9 cellular contexts compared by ENCODE assay signal in the genomic region with DNA sequence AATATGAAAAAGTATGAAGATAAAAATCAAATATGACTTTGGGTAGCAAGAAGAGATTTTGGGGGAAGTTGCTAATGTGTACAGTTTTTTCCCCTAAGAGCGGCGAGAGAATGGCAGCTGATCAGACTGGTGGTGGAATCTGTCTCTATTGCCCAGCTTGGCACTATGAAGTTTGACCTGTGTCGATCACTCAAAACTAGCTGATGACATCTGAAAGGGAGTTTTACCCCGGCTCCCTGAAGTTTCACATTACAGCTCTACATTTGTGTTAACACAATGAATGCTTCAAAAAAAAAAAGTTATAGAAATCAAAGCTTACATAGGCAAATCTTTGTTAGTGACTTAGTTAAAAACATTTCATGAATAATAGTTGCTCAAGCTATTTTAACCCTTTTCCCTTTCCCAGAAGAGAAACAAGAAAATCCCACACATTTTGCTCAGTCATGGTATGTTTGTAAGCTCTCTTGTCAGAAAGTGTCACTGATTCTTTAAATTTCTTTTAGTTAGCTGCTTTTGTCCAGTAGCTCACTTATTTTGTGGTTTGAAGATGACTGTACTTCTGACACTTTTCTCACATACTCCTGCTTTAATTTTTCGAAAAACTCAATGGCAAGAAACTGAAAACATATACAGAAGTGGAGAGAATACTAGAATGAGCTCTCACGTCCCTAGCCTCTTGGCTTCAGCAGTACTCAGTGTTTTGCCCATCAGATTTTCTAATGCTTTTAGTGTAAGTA. TPM values are rescaled to one million over a fixed set of nuclear protein-coding genes. Genes with fewer than 3 reads are reported as not detected.
DNase-seq lines count a peak whose midpoint lies in the region; ATAC-seq and TF ChIP-seq lines count a peak whose summit lies in the region.
"Had no signal": no experiment of that assay in that cellular context is flagged by ENCODE, and none has a peak within 500 bp of the region (broad histone marks: within the 10 kb centered on the region; RNA-seq: fewer than 3 reads in every experiment).

No MANE protein-coding gene starts in this region.

- TF ChIP-seq POLR2A in gastrocnemius medialis (IDR thresholded peaks at IDR 0.05): no peak
- TF ChIP-seq POLR2A in Peyer's patch (IDR thresholded peaks at IDR 0.05): no peak

- no peak for TF ChIP-seq CTCF in gastrocnemius medialis (IDR thresholded peaks at IDR 0.05 in 4 of 5, conservative IDR thresholded peaks at IDR 0.05 in 1 of 5)
- TF ChIP-seq CTCF in Peyer's patch (IDR thresholded peaks at IDR 0.05): no peak

- H3K9me3 ChIP-seq in gastrocnemius medialis (no peaks in the 10 kb centered on the region), Peyer's patch (no peaks in the 10 kb centered on the region)

- H3K36me3 ChIP-seq in gastrocnemius medialis: no peaks in the 10 kb centered on the region
- H3K36me3 ChIP-seq in Peyer's patch: no peaks in the 10 kb centered on the region

- H3K4me3 ChIP-seq in gastrocnemius medialis (peak overlapping the region in 1 of 4 donors; percentile 0), Peyer's patch (no peak overlapping the region)

- no peaks in the 10 kb centered on the region for H3K27me3 ChIP-seq in gastrocnemius medialis
- no peaks in the 10 kb centered on the region for H3K27me3 ChIP-seq in Peyer's patch

- ATAC-seq in GM18909 (IDR thresholded peaks at IDR 0.05; ENCODE audit: poor library complexity, unreplicated experiment): peak; percentile 64
- ATAC-seq in HG02642 (IDR thresholded peaks at IDR 0.05; ENCODE audit: poor library complexity, unreplicated experiment): peak; percentile 57
- ATAC-seq in gastrocnemius medialis: peak; percentile 32 to 73
- ATAC-seq in HG03342 (IDR thresholded peaks at IDR 0.05; ENCODE audit: unreplicated experiment): no peak
- no peak for ATAC-seq in SK-N-SH treated with all-trans-retinoic acid at 6 μM for 48 hours

- H3K4me1 ChIP-seq in gastrocnemius medialis (peaks cover 89 to 96% of the 10 kb centered on the region in 2 donors), Peyer's patch (peaks cover 0 to 60% (median 6%) of the 10 kb centered on the region in 4 donors)

- in situ Hi-C loops in gastrocnemius medialis (cut with MboI; ENCODE audit: low sequenced_read_pairs in 4 of 4): no loop called here

- H3K27ac ChIP-seq in gastrocnemius medialis (peak overlapping the region; percentile 32 to 61 (median 53)), Peyer's patch (no peak overlapping the region)

- intact Hi-C loops in gastrocnemius medialis (cut with DNase I; ENCODE audit: low total_unique reads): no loop called here

- DNase-seq in astrocyte of the hippocampus (ENCODE audit: low read depth, low spot score): peak; percentile 32
- DNase-seq in gastrocnemius medialis: no peak
- DNase-seq in SW480 (ENCODE audit: low spot score): no peak
- DNase-seq in Peyer's patch: no peak
- DNase-seq: NCI-H1436 had no signal

TF ChIP-seq in SK-N-SH treated with all-trans-retinoic acid at 6 μM for 48 hours, 23 proteins besides CTCF, POLR2A, EP300 and RAD21:
- TF ChIP-seq TOX (CRISPR knock-in tag; IDR thresholded peaks at IDR 0.05; ENCODE audit: borderline replicate concordance) (no peak), ZNF565 (CRISPR knock-in tag; conservative IDR thresholded peaks at IDR 0.05; ENCODE audit: low read depth) (no peak), SNAI2 (CRISPR knock-in tag; IDR thresholded peaks at IDR 0.05) (no peak), GLIS3 (CRISPR knock-in tag; IDR thresholded peaks at IDR 0.05) (no peak), ZC3H10 (CRISPR knock-in tag; IDR thresholded peaks at IDR 0.05) (no peak), ZNF8 (CRISPR knock-in tag; IDR thresholded peaks at IDR 0.05) (no peak), RARB (CRISPR knock-in tag; IDR thresholded peaks at IDR 0.05) (no peak), ZNF70 (CRISPR knock-in tag; IDR thresholded peaks at IDR 0.05) (no peak), TCF4 (CRISPR knock-in tag; IDR thresholded peaks at IDR 0.05; ENCODE audit: borderline replicate concordance) (no peak), ARNTL (CRISPR knock-in tag; IDR thresholded peaks at IDR 0.05; ENCODE audit: borderline replicate concordance, low read depth) (no peak), ZFP3 (CRISPR knock-in tag; IDR thresholded peaks at IDR 0.05) (no peak)
- TF ChIP-seq, protein P1, sequence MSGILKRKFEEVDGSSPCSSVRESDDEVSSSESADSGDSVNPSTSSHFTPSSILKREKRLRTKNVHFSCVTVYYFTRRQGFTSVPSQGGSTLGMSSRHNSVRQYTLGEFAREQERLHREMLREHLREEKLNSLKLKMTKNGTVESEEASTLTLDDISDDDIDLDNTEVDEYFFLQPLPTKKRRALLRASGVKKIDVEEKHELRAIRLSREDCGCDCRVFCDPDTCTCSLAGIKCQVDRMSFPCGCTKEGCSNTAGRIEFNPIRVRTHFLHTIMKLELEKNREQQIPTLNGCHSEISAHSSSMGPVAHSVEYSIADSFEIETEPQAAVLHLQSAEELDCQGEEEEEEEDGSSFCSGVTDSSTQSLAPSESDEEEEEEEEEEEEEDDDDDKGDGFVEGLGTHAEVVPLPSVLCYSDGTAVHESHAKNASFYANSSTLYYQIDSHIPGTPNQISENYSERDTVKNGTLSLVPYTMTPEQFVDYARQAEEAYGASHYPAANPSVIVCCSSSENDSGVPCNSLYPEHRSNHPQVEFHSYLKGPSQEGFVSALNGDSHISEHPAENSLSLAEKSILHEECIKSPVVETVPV (CRISPR knock-in tag; IDR thresholded peaks at IDR 0.05): no peak
- TF ChIP-seq, protein P2, sequence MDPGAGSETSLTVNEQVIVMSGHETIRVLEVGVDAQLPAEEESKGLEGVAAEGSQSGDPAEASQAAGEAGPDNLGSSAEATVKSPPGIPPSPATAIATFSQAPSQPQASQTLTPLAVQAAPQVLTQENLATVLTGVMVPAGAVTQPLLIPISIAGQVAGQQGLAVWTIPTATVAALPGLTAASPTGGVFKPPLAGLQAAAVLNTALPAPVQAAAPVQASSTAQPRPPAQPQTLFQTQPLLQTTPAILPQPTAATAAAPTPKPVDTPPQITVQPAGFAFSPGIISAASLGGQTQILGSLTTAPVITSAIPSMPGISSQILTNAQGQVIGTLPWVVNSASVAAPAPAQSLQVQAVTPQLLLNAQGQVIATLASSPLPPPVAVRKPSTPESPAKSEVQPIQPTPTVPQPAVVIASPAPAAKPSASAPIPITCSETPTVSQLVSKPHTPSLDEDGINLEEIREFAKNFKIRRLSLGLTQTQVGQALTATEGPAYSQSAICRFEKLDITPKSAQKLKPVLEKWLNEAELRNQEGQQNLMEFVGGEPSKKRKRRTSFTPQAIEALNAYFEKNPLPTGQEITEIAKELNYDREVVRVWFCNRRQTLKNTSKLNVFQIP (CRISPR knock-in tag; IDR thresholded peaks at IDR 0.05; ENCODE audit: borderline replicate concordance, low read depth): no peak
- TF ChIP-seq, protein P3, sequence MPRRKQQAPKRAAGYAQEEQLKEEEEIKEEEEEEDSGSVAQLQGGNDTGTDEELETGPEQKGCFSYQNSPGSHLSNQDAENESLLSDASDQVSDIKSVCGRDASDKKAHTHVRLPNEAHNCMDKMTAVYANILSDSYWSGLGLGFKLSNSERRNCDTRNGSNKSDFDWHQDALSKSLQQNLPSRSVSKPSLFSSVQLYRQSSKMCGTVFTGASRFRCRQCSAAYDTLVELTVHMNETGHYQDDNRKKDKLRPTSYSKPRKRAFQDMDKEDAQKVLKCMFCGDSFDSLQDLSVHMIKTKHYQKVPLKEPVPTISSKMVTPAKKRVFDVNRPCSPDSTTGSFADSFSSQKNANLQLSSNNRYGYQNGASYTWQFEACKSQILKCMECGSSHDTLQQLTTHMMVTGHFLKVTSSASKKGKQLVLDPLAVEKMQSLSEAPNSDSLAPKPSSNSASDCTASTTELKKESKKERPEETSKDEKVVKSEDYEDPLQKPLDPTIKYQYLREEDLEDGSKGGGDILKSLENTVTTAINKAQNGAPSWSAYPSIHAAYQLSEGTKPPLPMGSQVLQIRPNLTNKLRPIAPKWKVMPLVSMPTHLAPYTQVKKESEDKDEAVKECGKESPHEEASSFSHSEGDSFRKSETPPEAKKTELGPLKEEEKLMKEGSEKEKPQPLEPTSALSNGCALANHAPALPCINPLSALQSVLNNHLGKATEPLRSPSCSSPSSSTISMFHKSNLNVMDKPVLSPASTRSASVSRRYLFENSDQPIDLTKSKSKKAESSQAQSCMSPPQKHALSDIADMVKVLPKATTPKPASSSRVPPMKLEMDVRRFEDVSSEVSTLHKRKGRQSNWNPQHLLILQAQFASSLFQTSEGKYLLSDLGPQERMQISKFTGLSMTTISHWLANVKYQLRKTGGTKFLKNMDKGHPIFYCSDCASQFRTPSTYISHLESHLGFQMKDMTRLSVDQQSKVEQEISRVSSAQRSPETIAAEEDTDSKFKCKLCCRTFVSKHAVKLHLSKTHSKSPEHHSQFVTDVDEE (CRISPR knock-in tag; IDR thresholded peaks at IDR 0.05): no peak
- TF ChIP-seq, protein P4, sequence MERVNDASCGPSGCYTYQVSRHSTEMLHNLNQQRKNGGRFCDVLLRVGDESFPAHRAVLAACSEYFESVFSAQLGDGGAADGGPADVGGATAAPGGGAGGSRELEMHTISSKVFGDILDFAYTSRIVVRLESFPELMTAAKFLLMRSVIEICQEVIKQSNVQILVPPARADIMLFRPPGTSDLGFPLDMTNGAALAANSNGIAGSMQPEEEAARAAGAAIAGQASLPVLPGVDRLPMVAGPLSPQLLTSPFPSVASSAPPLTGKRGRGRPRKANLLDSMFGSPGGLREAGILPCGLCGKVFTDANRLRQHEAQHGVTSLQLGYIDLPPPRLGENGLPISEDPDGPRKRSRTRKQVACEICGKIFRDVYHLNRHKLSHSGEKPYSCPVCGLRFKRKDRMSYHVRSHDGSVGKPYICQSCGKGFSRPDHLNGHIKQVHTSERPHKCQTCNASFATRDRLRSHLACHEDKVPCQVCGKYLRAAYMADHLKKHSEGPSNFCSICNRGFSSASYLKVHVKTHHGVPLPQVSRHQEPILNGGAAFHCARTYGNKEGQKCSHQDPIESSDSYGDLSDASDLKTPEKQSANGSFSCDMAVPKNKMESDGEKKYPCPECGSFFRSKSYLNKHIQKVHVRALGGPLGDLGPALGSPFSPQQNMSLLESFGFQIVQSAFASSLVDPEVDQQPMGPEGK (CRISPR knock-in tag; IDR thresholded peaks at IDR 0.05; ENCODE audit: borderline replicate concordance): no peak

RNA-seq across cellular contexts. Expression of a gene that starts 41.3 kb away (rescaled TPM):
- 100 to 1,000 TPM in 2 of 4 donors, 10 to 100 TPM in 2; 81.0 to 115 (median 95.3) TPM for total RNA-seq in gastrocnemius medialis
- 100 to 1,000 TPM in 1 of 4 donors, 10 to 100 TPM in 3; 68.8 to 133 (median 81.3) TPM for total RNA-seq in Peyer's patch

Comparison
In these comparisons a context has a peak if more than half of its experiments do, and no peak if none do; other contexts are left out.
1. ATAC-seq: peak in GM18909 (single experiment), HG02642 (single experiment) and gastrocnemius medialis (2 of 2); none in HG03342 (single experiment) and SK-N-SH treated with all-trans-retinoic acid at 6 μM for 48 hours (single experiment).
2. H3K27ac ChIP-seq: peak in gastrocnemius medialis (4 of 4); none in Peyer's patch (0 of 4).